23 cellular contexts compared by ENCODE assay signal in the genomic region with DNA sequence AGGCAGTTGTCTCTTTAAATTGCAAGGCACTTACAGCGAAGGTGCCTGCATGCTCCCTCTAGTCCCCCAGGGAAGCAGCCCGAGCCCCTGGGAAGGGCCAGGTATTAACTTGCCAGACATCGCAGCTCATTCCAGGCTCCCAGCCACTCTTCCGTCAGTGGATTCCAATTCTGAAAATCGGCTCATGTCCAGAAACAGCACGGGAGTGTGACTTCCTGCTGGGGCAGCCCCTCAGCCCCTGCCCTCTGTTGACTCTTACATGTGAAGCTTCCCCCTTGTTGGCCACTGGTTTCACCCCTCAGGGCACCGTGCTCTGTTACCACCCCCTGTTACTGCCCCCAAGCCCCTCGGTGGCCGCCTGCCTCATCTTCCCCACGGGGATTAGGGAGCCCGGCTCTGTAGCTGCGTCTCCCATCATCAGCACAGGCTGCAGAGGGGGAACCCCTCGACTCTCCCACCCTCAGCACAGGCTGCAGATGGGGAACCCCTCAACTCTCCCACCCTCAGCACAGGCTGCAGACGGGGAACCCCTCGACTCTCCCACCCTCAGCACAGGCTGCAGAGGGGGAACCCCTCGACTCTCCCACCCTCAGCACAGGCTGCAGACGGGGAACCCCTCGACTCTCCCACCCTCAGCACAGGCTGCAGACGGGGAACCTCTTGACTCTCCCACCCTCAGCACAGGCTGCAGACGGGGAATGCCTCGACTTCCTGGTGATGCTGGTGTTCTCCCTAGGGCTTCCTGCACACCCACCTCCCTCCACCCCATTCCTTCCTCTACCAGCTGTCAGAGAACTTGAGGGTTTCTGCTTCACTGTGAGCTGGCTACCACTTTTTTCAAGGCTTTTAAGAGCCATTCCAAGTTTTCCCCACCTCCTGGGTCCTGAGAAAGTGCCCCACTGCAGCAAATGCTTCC. TPM values are rescaled to one million over a fixed set of nuclear protein-coding genes. Genes with fewer than 3 reads are reported as not detected.
DNase-seq lines count a peak whose midpoint lies in the region; FAIRE-seq and TF ChIP-seq lines count a peak whose summit lies in the region.
"Had no signal": no experiment of that assay in that cellular context is flagged by ENCODE, and none has a peak within 500 bp of the region (broad histone marks: within the 10 kb centered on the region; RNA-seq: fewer than 3 reads in every experiment).

No MANE protein-coding gene starts in this region.

- H2BK20ac ChIP-seq in H1 (ENCODE audit: low read length) = no peak overlapping the region

- H3K4me3 ChIP-seq in BE2C (ENCODE audit: low read depth, low read length) (peak overlapping the region; percentile 36), H1 (ENCODE audit: extremely low read depth in 1 of 4, insufficient read depth in 2 of 4, low read depth in 3 of 4, low read length in 4 of 4) (no peak overlapping the region)
- H3K4me3 ChIP-seq: MG63, SK-N-MC had no signal

- H3K4ac ChIP-seq in H1 (replicated peaks; ENCODE audit: insufficient read length, low read depth, low read length) = no peak overlapping the region

- TF ChIP-seq RAD21 in H1 (IDR thresholded peaks at IDR 0.05 in 1 of 2, conservative IDR thresholded peaks at IDR 0.05 in 1 of 2; ENCODE audit: low read depth in 2 of 2, low read length in 2 of 2) = no peak

- H3K79me2 ChIP-seq in H1 (ENCODE audit: control insufficient read depth in 1 of 2, insufficient read depth in 2 of 2, low read length in 2 of 2) = no peaks in the 10 kb centered on the region

- H2AFZ ChIP-seq in H1 (ENCODE audit: low read length) = no peak overlapping the region

- H4K8ac ChIP-seq in H1 (ENCODE audit: extremely low read depth, insufficient read depth, low read length) = peak overlapping the region; percentile 38; the same call in 1 of the 2 replicates

- H3K23me2 ChIP-seq in H1 (ENCODE audit: low read depth, low read length) = no peaks in the 10 kb centered on the region

- no peak overlapping the region for H2AK5ac ChIP-seq in H1 (ENCODE audit: low read depth, low read length)

- no peaks in the 10 kb centered on the region for H4K20me1 ChIP-seq in H1 (replicated peaks in 1 of 2; ENCODE audit: control insufficient read depth in 1 of 2, insufficient read depth in 2 of 2, low read length in 2 of 2)

- no peak for TF ChIP-seq POLR2A in H1 (IDR thresholded peaks at IDR 0.05; ENCODE audit: control extremely low read depth in 1 of 2, low read depth in 2 of 2, low read length in 2 of 2)

- TF ChIP-seq CTCF in BE2C (IDR thresholded peaks at IDR 0.05; ENCODE audit: low read depth, low read length) = no peak
- no peak for TF ChIP-seq CTCF in GM13976 (IDR thresholded peaks at IDR 0.05; ENCODE audit: borderline replicate concordance, control extremely low read depth, extremely low read depth, insufficient read depth, missing control alignments)
- TF ChIP-seq CTCF in H1 (IDR thresholded peaks at IDR 0.05; ENCODE audit: control extremely low read depth in 1 of 3, insufficient read depth in 1 of 3, low read depth in 1 of 3, low read length in 3 of 3) = no peak

- no peak for TF ChIP-seq EP300 in H1 (IDR thresholded peaks at IDR 0.05; ENCODE audit: borderline replicate concordance in 1 of 2, low read depth in 2 of 2, low read length in 2 of 2)

- H4K5ac ChIP-seq in H1 (ENCODE audit: insufficient read length, low read depth, low read length) = no peak overlapping the region

- CTCF ChIA-PET in H1 (lab: Charles Lee; ENCODE audit: partially characterized antibody) = interaction anchor here (0.9 to 1.4 kb wide), 5 partner anchors 8 to 172 kb away, joined by 3 to 4 read pairs (median 4); no protein-coding TSS in a partner anchor

- H3K9me3 ChIP-seq in BE2C = no peaks in the 10 kb centered on the region; the same call in 1 of the 2 replicates
- H3K9me3 ChIP-seq in H1 (ENCODE audit: insufficient read depth in 2 of 2, low read depth in 1 of 2, low read length in 1 of 2) = peaks cover 20 to 38% of the 10 kb centered on the region in 2 experiments; a peak in 3 of 4 replicates
- H3K9me3 ChIP-seq: MG63 had no signal

- FAIRE-seq in H1 (lab: Jason Lieb, UNC) = no peak
- FAIRE-seq: GM12891 had no signal

- in situ Hi-C loops in GM13976 (cut with MboI; ENCODE audit: low sequenced_read_pairs, unreplicated experiment) = no loop called here

- H4K91ac ChIP-seq in H1 (replicated peaks; ENCODE audit: insufficient read length, low read length) = no peak overlapping the region

- no peaks in the 10 kb centered on the region for H3K27me3 ChIP-seq in BE2C
- H3K27me3 ChIP-seq in H1 (replicated peaks in 1 of 4; ENCODE audit: control insufficient read depth in 3 of 4, extremely low read depth in 1 of 4, insufficient read depth in 3 of 4, low read length in 3 of 4) = no peaks in the 10 kb centered on the region
- H3K27me3 ChIP-seq: MG63 had no signal

- POLR2A ChIA-PET in H1 (lab: Charles Lee; ENCODE audit: partially characterized antibody) = interaction anchor here (0.9 kb wide), 1 partner anchor 10 kb away, joined by 3 read pairs; no protein-coding TSS in a partner anchor

- WGBS in H1 (ENCODE audit: extremely low coverage in 1 of 2, insufficient coverage in 1 of 2, insufficient read length in 1 of 2, insufficient replicate concordance in 2 of 2, low coverage in 1 of 2, low lambda C conversion rate in 2 of 2, missing lambda C conversion rate in 1 of 2), 2 experiments = 87% methylated on average over 9 of the region's 21 CpGs; no CpG with 5 or more reads in 1 of the 2 experiments

- H3K36me3 ChIP-seq in BE2C (no peaks in the 10 kb centered on the region), H1 (ENCODE audit: control insufficient read depth in 2 of 4, insufficient read depth in 4 of 4, low read length in 3 of 4) (no peaks in the 10 kb centered on the region)
- H3K36me3 ChIP-seq: MG63 had no signal

- no peak overlapping the region for H3K4me2 ChIP-seq in H1 (ENCODE audit: insufficient read depth in 1 of 2, low read depth in 2 of 2, low read length in 2 of 2)

- no peaks in the 10 kb centered on the region for H3K79me1 ChIP-seq in H1 (ENCODE audit: low read depth, low read length)

- DNase-seq in BE2C (no peak), D341Med (ENCODE audit: low spot score) (peak; percentile 59), GM13976 (ENCODE audit: low spot score) (peak; percentile 53), H1 (ENCODE audit: low read depth in 1 of 2, low spot score in 2 of 2) (no peak), NCI-H1436 treated with DMSO at 0.1 percent for 48 hours (lab: John Stamatoyannopoulos, UW) (no peak), HCEC 1CT (no peak), NCI-H226 (no peak)
- no peak for DNase-seq in stimulated activated CD4-positive, alpha-beta T cell treated with anti-CD3 and anti-CD28 coated beads, Interleukin-4, amount 100 ng/mL, for 1 hour
- DNase-seq: DMS79 treated with DMSO at 0.1 percent for 48 hours, H9, Kasumi-1, MG63, NCI-H1048, NCI-H1436, NCI-H2029, NCI-H2171 treated with DMSO at 0.1 percent for 48 hours, NCI-H446 treated with DMSO at 0.1 percent for 48 hours, SHP77, T-cell had no signal

- H3K9ac ChIP-seq in H1 (replicated peaks in 1 of 4; ENCODE audit: extremely low read depth in 1 of 4, low read depth in 3 of 4, low read length in 3 of 4) = no peak overlapping the region

- no peak overlapping the region for H3K27ac ChIP-seq in H1 (ENCODE audit: low read depth, low read length)
- H3K27ac ChIP-seq: C4-2B, SK-N-MC had no signal

- no peak overlapping the region for H2BK15ac ChIP-seq in H1 (ENCODE audit: low read length)

- H3K23ac ChIP-seq in H1 (ENCODE audit: insufficient read length) = no peak overlapping the region

- no peak overlapping the region for H3K18ac ChIP-seq in H1 (ENCODE audit: extremely low read depth, low read length)

- no peak overlapping the region for H3K14ac ChIP-seq in H1 (ENCODE audit: insufficient read length)

- H3K4me1 ChIP-seq in BE2C = peaks cover 4% of the 10 kb centered on the region; the same call in 1 of the 2 replicates
- H3K4me1 ChIP-seq in H1 (replicated peaks in 1 of 4; ENCODE audit: control insufficient read depth in 3 of 4, insufficient read depth in 4 of 4, low read length in 3 of 4) = no peaks in the 10 kb centered on the region

- H2BK5ac ChIP-seq in H1 (ENCODE audit: low read depth, low read length) = no peak overlapping the region

- H2BK12ac ChIP-seq in H1 (ENCODE audit: low read depth, low read length) = no peak overlapping the region

- no peak overlapping the region for H2BK120ac ChIP-seq in H1 (replicated peaks; ENCODE audit: low read depth, low read length)

- no peak overlapping the region for H3K56ac ChIP-seq in H1 (replicated peaks; ENCODE audit: insufficient read length, low read depth, low read length)

TF ChIP-seq in H1, 55 proteins besides CTCF, POLR2A, EP300 and RAD21 (continues in another document):
- TF ChIP-seq KDM5A (IDR thresholded peaks at IDR 0.05; ENCODE audit: low read length) = no peak
- no peak for TF ChIP-seq SUZ12 (IDR thresholded peaks at IDR 0.05; ENCODE audit: low read length)
- TF ChIP-seq EZH2 (IDR thresholded peaks at IDR 0.05; ENCODE audit: low read depth, low read length, severe bottlenecking) = no peak
- TF ChIP-seq SAP30 (IDR thresholded peaks at IDR 0.05; ENCODE audit: insufficient read depth, insufficient replicate concordance, low read length) = no peak
- no peak for TF ChIP-seq GTF2F1 (IDR thresholded peaks at IDR 0.05; ENCODE audit: borderline replicate concordance, low read depth, low read length)
- no peak for TF ChIP-seq TAF7 (optimal IDR thresholded peaks at IDR 0.05; ENCODE audit: borderline replicate concordance, low read depth, low read length)
- TF ChIP-seq, protein P1, sequence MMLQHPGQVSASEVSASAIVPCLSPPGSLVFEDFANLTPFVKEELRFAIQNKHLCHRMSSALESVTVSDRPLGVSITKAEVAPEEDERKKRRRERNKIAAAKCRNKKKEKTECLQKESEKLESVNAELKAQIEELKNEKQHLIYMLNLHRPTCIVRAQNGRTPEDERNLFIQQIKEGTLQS (IDR thresholded peaks at IDR 0.05; ENCODE audit: insufficient read depth, low read depth, low read length) = no peak
- no peak for TF ChIP-seq TBP (IDR thresholded peaks at IDR 0.05; ENCODE audit: low read depth, low read length)
- no peak for TF ChIP-seq POLR2AphosphoS5 (IDR thresholded peaks at IDR 0.05; ENCODE audit: low read depth, low read length)
- no peak for TF ChIP-seq HDAC6 (IDR thresholded peaks at IDR 0.05; ENCODE audit: low read depth, low read length)
- TF ChIP-seq TAF1 (IDR thresholded peaks at IDR 0.05; ENCODE audit: low read depth, low read length) = no peak
- TF ChIP-seq SP4 (IDR thresholded peaks at IDR 0.05; ENCODE audit: low read length) = no peak

RNA-seq across cellular contexts. Expression of a gene that starts 11.1 kb away (rescaled TPM):
- 6.0 TPM for polyA plus RNA-seq in BE2C (2012; ENCODE audit: insufficient read depth, insufficient read length, low read depth)
- 5.1 and 5.7 TPM in 2 replicates for total RNA-seq in H1 (2021; fragmentation: NEBNext Ultra II Directional; extraction: Animal tissue kit (Norgen Biotek cat#: 25700))
- 1.5 and 2.6 TPM in 2 replicates for polyA plus RNA-seq in H1 (2011; rRNA removed)
- 1.3 TPM for polyA plus RNA-seq in H1 (2011; cell fraction: cytosol; rRNA removed)
- 7.9 TPM for polyA plus RNA-seq in H1 (2011; cell fraction: nucleus; rRNA removed)
- 1.6 to 2.3 TPM (median 2.0 TPM) in 4 replicates for polyA plus RNA-seq in H1 (2012, experiment 1 of 2)
- 0.79 TPM for polyA plus RNA-seq in H1 (2012, experiment 2 of 2)
- 2.8 TPM for polyA plus RNA-seq in H1 (2013, experiment 1 of 2)
- polyA plus RNA-seq in H1 (2013, experiment 2 of 2) = 2.8 TPM
- 7.0 and 8.0 TPM in 2 replicates for polyA minus RNA-seq in H1 (2011; rRNA and poly(A)+ RNA removed)
- polyA minus RNA-seq in H1 (2011; cell fraction: cytosol; rRNA and poly(A)+ RNA removed) = 2.8 TPM
- 10.6 TPM for polyA minus RNA-seq in H1 (2011; cell fraction: nucleus; rRNA and poly(A)+ RNA removed)
- total RNA-seq: RPMI7951 had no signal

Comparison
In these comparisons a context has a peak if more than half of its experiments do, and no peak if none do; other contexts are left out.
1. DNase-seq: peak in D341Med (single experiment) and GM13976 (single experiment); none in BE2C (single experiment), H1 (0 of 2), NCI-H1436 treated with DMSO at 0.1 percent for 48 hours (single experiment), HCEC 1CT (single experiment), stimulated activated CD4-positive, alpha-beta T cell treated with anti-CD3 and anti-CD28 coated beads, Interleukin-4, amount 100 ng/mL, for 1 hour (single experiment) and NCI-H226 (single experiment).